7 cellular contexts compared by ENCODE assay signal in genomic region chr2:12693509-12693908, GRCh38.
"Had no signal": no experiment of that assay in that cellular context is flagged by ENCODE, and none has a peak within 500 bp of the region (broad histone marks: within the 10 kb centered on the region; RNA-seq: fewer than 3 reads in every experiment).

No MANE protein-coding gene starts in this region.

- H3K4me3 ChIP-seq: GM12878 had no signal

- DNase-seq: GDM1, GF-D8 had no signal

- ATAC-seq: GM12878 had no signal

- FAIRE-seq: G401.6, GM12878, GM12891, GM18507, GM19239 had no signal
